8 cellular contexts compared by ENCODE assay signal in genomic region chr13:99656092-99656745, GRCh38. TPM values are rescaled to one million over a fixed set of nuclear protein-coding genes. Genes with fewer than 3 reads are reported as not detected.
DNase-seq lines count a peak whose midpoint lies in the region; ATAC-seq and TF ChIP-seq lines count a peak whose summit lies in the region.

No MANE protein-coding gene starts in this region.

- H3K36me3 ChIP-seq in ascending aorta (no peaks in the 10 kb centered on the region), sigmoid colon (no peaks in the 10 kb centered on the region)

- ATAC-seq in HG02870 (IDR thresholded peaks at IDR 0.05; ENCODE audit: unreplicated experiment) = peak; percentile 49

- peak; percentile 91 for DNase-seq in NCI-H1694 treated with DMSO at 0.1 percent for 48 hours (lab: John Stamatoyannopoulos, UW)
- DNase-seq in T-helper 22 cell (ENCODE audit: low read depth) = peak; percentile 62
- peak in 1 of 2 donors; percentile 86 for DNase-seq in ascending aorta (ENCODE audit: low spot score in 2 of 2)
- peak; percentile 60 for DNase-seq in hepatic stellate cell (ENCODE audit: low spot score)
- peak; percentile 85 for DNase-seq in sigmoid colon
- DNase-seq in cortex of kidney (lab: John Stamatoyannopoulos, UW) = no peak

- 2 to 11% methylated on average over 8 of the region's 8 CpGs for WGBS in sigmoid colon, 2 donors

- no peaks in the 10 kb centered on the region for H3K9me3 ChIP-seq in ascending aorta
- no peaks in the 10 kb centered on the region for H3K9me3 ChIP-seq in sigmoid colon

- H3K4me3 ChIP-seq in ascending aorta (no peak overlapping the region), sigmoid colon (no peak overlapping the region)

- intact Hi-C loops in ascending aorta (cut with DNase I) (loop anchor here (1.0 to 5.0 kb wide), 4 partner anchors 39 to 859 kb away; partner anchors contain the start of gene PCCA), sigmoid colon (cut with DNase I) (loop anchor here (2.0 kb wide), 2 partner anchors 579 to 859 kb away; no protein-coding TSS in a partner anchor)

- H3K27ac ChIP-seq in ascending aorta = no peak overlapping the region
- no peak overlapping the region for H3K27ac ChIP-seq in sigmoid colon

- peaks cover 0 to 5% of the 10 kb centered on the region in 2 donors for H3K4me1 ChIP-seq in ascending aorta
- peaks cover 0 to 11% (median 8%) of the 10 kb centered on the region in 4 donors for H3K4me1 ChIP-seq in sigmoid colon

- TF ChIP-seq POLR2A in sigmoid colon (IDR thresholded peaks at IDR 0.05) = no peak

- TF ChIP-seq CTCF in GM12801 (IDR thresholded peaks at IDR 0.05; ENCODE audit: extremely low read depth, insufficient read length) (peak; percentile 27), ascending aorta (IDR thresholded peaks at IDR 0.05) (peak; percentile 79 to 85 (median 85)), sigmoid colon (IDR thresholded peaks at IDR 0.05) (peak; percentile 78 to 92 (median 85))

- H3K27me3 ChIP-seq in ascending aorta = no peaks in the 10 kb centered on the region
- H3K27me3 ChIP-seq in sigmoid colon = no peaks in the 10 kb centered on the region

- no peak for TF ChIP-seq EP300 in sigmoid colon (IDR thresholded peaks at IDR 0.05)

RNA-seq across cellular contexts. Expression of gene CLYBL, which starts 49.7 kb away (rescaled TPM):
- 15.2 TPM for total RNA-seq in ascending aorta
- 1 to 10 TPM; 3.6 to 9.7 (median 4.2) TPM for total RNA-seq in sigmoid colon
- polyA plus RNA-seq in sigmoid colon = 10 to 100 TPM in 2 of 3 donors, 1 to 10 TPM in 1; 9.9 to 31.2 (median 10.2) TPM

Comparison
In these comparisons a context has a peak if more than half of its experiments do, and no peak if none do; other contexts are left out.
1. CTCF ChIP-seq: peak in every context shown above with its lines; median percentile 85 in ascending aorta; 85 in sigmoid colon; 27 in GM12801.